In the genomic region with DNA sequence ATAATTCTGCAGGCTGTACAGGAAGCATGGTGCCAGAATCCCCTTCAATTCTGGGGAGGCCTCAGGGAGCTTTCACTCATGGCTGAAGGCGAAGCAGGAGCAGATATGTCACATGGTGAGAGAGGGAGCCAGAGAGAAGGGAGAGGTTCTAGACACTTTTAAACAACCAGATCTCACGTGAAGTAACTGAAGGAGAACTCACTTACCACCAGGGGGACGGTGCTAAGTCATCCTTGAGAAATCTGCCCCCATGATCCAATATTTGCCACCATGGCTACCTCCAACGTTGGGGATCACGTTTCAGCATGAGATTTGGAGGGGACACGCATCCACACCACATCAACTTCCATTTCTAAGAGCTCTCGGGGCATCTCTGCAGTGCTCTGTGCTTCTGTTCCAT, we compare ENCODE assay signal across 1 cellular context.
TF ChIP-seq lines count a peak whose summit lies in the region.

No MANE protein-coding gene starts in this region.

TF ChIP-seq in H1, 55 proteins besides CTCF, POLR2A, EP300 and RAD21:
- TF ChIP-seq, protein P1, sequence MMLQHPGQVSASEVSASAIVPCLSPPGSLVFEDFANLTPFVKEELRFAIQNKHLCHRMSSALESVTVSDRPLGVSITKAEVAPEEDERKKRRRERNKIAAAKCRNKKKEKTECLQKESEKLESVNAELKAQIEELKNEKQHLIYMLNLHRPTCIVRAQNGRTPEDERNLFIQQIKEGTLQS (IDR thresholded peaks at IDR 0.05; ENCODE audit: insufficient read depth, low read depth, low read length): no peak
- TF ChIP-seq RFX5 (IDR thresholded peaks at IDR 0.05; ENCODE audit: borderline replicate concordance, low read depth, low read length): no peak
